Comparison of ENCODE assay signal across 8 cellular contexts in genomic region chr2:73176881-73177644, GRCh38. TPM values are rescaled to one million over a fixed set of nuclear protein-coding genes. Genes with fewer than 3 reads are reported as not detected.
DNase-seq lines count a peak whose midpoint lies in the region; ATAC-seq and TF ChIP-seq lines count a peak whose summit lies in the region.

No MANE protein-coding gene starts in this region.

- H3K4me3 Mint-ChIP-seq in activated T-helper 2 cell treated with anti-CD3 and anti-CD28 coated beads, Interferon-gamma antibody, Interleukin-2, Interleukin-4, amounts not matched to agents 10 μg/mL and 5 μg/mL and 100 μg/mL, durations not matched to agents 14 hours and 24 hours and 36 hours (ENCODE audit: low read depth) = peak overlapping the region; percentile 81
- H3K4me3 Mint-ChIP-seq in nephron progenitor cell = peak overlapping the region; percentile 84

- H3K9me2 ChIP-seq in GM23248 (ENCODE audit: insufficient read depth) = no peaks in the 10 kb centered on the region
- H3K9me2 ChIP-seq in Karpas-422 (replicated peaks; ENCODE audit: insufficient read depth, low read length) = no peaks in the 10 kb centered on the region

- H3K79me2 ChIP-seq in GM23248 (ENCODE audit: insufficient read depth) = no peaks in the 10 kb centered on the region
- H3K79me2 ChIP-seq in Karpas-422 (ENCODE audit: low read length) = no peaks in the 10 kb centered on the region

- peaks cover 56% of the 10 kb centered on the region for H3K27me3 Mint-ChIP-seq in activated T-helper 2 cell treated with anti-CD3 and anti-CD28 coated beads, Interferon-gamma antibody, Interleukin-2, Interleukin-4, amounts not matched to agents 10 μg/mL and 5 μg/mL and 100 μg/mL, durations not matched to agents 14 hours and 24 hours and 36 hours (ENCODE audit: low read depth)
- peaks cover 92% of the 10 kb centered on the region for H3K27me3 Mint-ChIP-seq in nephron progenitor cell (ENCODE audit: low read depth, poor library complexity)

- H4K20me1 ChIP-seq in GM23248 (ENCODE audit: insufficient read depth) (no peaks in the 10 kb centered on the region), Karpas-422 (ENCODE audit: insufficient read depth, low read depth, low read length) (no peaks in the 10 kb centered on the region)

- peak; percentile 93 for DNase-seq in Daoy (ENCODE audit: low read depth)
- peak; percentile 93 for DNase-seq in GM23248
- DNase-seq in Karpas-422 = peak; percentile 96
- DNase-seq in RKO (ENCODE audit: low spot score) = peak; percentile 88
- DNase-seq in activated T-helper 2 cell treated with anti-CD3 and anti-CD28 coated beads, Interferon-gamma antibody, Interleukin-2, Interleukin-4, amounts not matched to agents 10 μg/mL and 5 μg/mL and 100 μg/mL, durations not matched to agents 14 hours and 24 hours and 36 hours (ENCODE audit: low spot score) = peak; percentile 79
- peak; percentile 57 for DNase-seq in fibroblast of the conjunctiva (ENCODE audit: low read depth)
- DNase-seq in nephron progenitor cell = peak; percentile 97
- peak; percentile 94 for DNase-seq in stimulated activated naive CD8-positive, alpha-beta T cell treated with anti-CD3 and anti-CD28 coated beads, Interleukin-15, Interleukin-2, amounts not matched to agents 100 U/mL and 50 U/mL, for 24 hours

- H3K27ac Mint-ChIP-seq in activated T-helper 2 cell treated with anti-CD3 and anti-CD28 coated beads, Interferon-gamma antibody, Interleukin-2, Interleukin-4, amounts not matched to agents 10 μg/mL and 5 μg/mL and 100 μg/mL, durations not matched to agents 14 hours and 24 hours and 36 hours = no peak overlapping the region
- no peak overlapping the region for H3K27ac Mint-ChIP-seq in nephron progenitor cell

- 0 out of 2 replicates have a peak, but pooled peaks cover 3% of the 10 kb centered on the region for H3F3A ChIP-seq in GM23248 (ENCODE audit: insufficient read depth)

- peak overlapping the region; percentile 87 for H3K4me3 ChIP-seq in GM23248
- H3K4me3 ChIP-seq in Karpas-422 (ENCODE audit: low read length) = peak overlapping the region; percentile 68

- no peaks in the 10 kb centered on the region for H3K36me3 ChIP-seq in GM23248 (ENCODE audit: low read depth)
- no peaks in the 10 kb centered on the region for H3K36me3 ChIP-seq in Karpas-422 (ENCODE audit: insufficient read depth, low read length)

- no peaks in the 10 kb centered on the region for H3K36me3 Mint-ChIP-seq in activated T-helper 2 cell treated with anti-CD3 and anti-CD28 coated beads, Interferon-gamma antibody, Interleukin-2, Interleukin-4, amounts not matched to agents 10 μg/mL and 5 μg/mL and 100 μg/mL, durations not matched to agents 14 hours and 24 hours and 36 hours (ENCODE audit: low read depth)
- no peaks in the 10 kb centered on the region for H3K36me3 Mint-ChIP-seq in nephron progenitor cell (ENCODE audit: low read depth)

- H3K27me3 ChIP-seq in GM23248 (replicated peaks; ENCODE audit: insufficient read depth) = peaks cover 27% of the 10 kb centered on the region
- no peaks in the 10 kb centered on the region for H3K27me3 ChIP-seq in Karpas-422 (ENCODE audit: low read length)

- intact Hi-C loops in activated T-helper 2 cell treated with anti-CD3 and anti-CD28 coated beads, Interferon-gamma antibody, Interleukin-2, Interleukin-4, amounts not matched to agents 10 μg/mL and 5 μg/mL and 100 μg/mL, durations not matched to agents 14 hours and 24 hours and 36 hours (cut with micrococcal nuclease) = loop anchor here (1.0 kb wide), 6 partner anchors 35 to 285 kb away; no protein-coding TSS in a partner anchor

- ATAC-seq in stimulated activated naive CD8-positive, alpha-beta T cell treated with anti-CD3 and anti-CD28 coated beads, Interleukin-15, Interleukin-2, amounts not matched to agents 100 U/mL and 50 U/mL, for 24 hours = peak; percentile 83

- H3K9me3 ChIP-seq in GM23248 (ENCODE audit: low read depth) (no peaks in the 10 kb centered on the region), Karpas-422 (ENCODE audit: low read length) (no peaks in the 10 kb centered on the region)

- TF ChIP-seq CTCF in nephron progenitor cell (IDR thresholded peaks at IDR 0.05) = peak; percentile 98

- 2% methylated on average over 48 to 56 of the region's 56 CpGs for WGBS in GM23248 (ENCODE audit: low coverage in 1 of 2, low lambda C conversion rate in 2 of 2, missing lambda C conversion rate in 2 of 2), 2 experiments

- in situ Hi-C loops in GM23248 (cut with MboI) = no loop called here

- no peak overlapping the region for H3K27ac ChIP-seq in GM23248
- H3K27ac ChIP-seq in Karpas-422 (ENCODE audit: low read length) = no peak overlapping the region

- no peaks in the 10 kb centered on the region for H3K9me3 Mint-ChIP-seq in activated T-helper 2 cell treated with anti-CD3 and anti-CD28 coated beads, Interferon-gamma antibody, Interleukin-2, Interleukin-4, amounts not matched to agents 10 μg/mL and 5 μg/mL and 100 μg/mL, durations not matched to agents 14 hours and 24 hours and 36 hours
- H3K9me3 Mint-ChIP-seq in nephron progenitor cell = no peaks in the 10 kb centered on the region

- peaks cover 21% of the 10 kb centered on the region for H3K4me1 Mint-ChIP-seq in activated T-helper 2 cell treated with anti-CD3 and anti-CD28 coated beads, Interferon-gamma antibody, Interleukin-2, Interleukin-4, amounts not matched to agents 10 μg/mL and 5 μg/mL and 100 μg/mL, durations not matched to agents 14 hours and 24 hours and 36 hours (ENCODE audit: low read depth)
- peaks cover 28% of the 10 kb centered on the region for H3K4me1 Mint-ChIP-seq in nephron progenitor cell

- no peaks in the 10 kb centered on the region for H3K4me1 ChIP-seq in GM23248 (ENCODE audit: insufficient read depth)
- peaks cover 10% of the 10 kb centered on the region for H3K4me1 ChIP-seq in Karpas-422 (ENCODE audit: low read length)

- H3K4me2 ChIP-seq in GM23248 (ENCODE audit: unreplicated experiment) (peak overlapping the region; percentile 89), Karpas-422 (ENCODE audit: low read depth, low read length, poor library complexity, severe bottlenecking) (peak overlapping the region; percentile 83)

- H2AFZ ChIP-seq in GM23248 = peak overlapping the region; percentile 98
- peak overlapping the region; percentile 90 for H2AFZ ChIP-seq in Karpas-422 (ENCODE audit: low read length)

- peak overlapping the region; percentile 75 for H3K9ac ChIP-seq in GM23248
- peak overlapping the region; percentile 69 for H3K9ac ChIP-seq in Karpas-422 (ENCODE audit: low read length)

RNA-seq across cellular contexts. Expression of gene NOTO, which starts 25.3 kb away (rescaled TPM):
- not detected in 2 replicates for total RNA-seq in Daoy (2014; rRNA removed; shearing (Covaris generic))
- not detected in 2 replicates for total RNA-seq in GM23248 (2014; rRNA removed; shearing (Covaris generic))
- not detected in 2 replicates for polyA plus RNA-seq in GM23248 (2016; fragmentation: Nextera tagmentation; extraction: Ambion mirVana)
- total RNA-seq in Karpas-422 (2014; rRNA removed; shearing (Covaris generic); ENCODE audit: low replicate concordance) = not detected in 2 replicates
- not detected in 2 replicates for total RNA-seq in activated T-helper 2 cell treated with anti-CD3 and anti-CD28 coated beads, Interferon-gamma antibody, Interleukin-2, Interleukin-4, amounts not matched to agents 10 μg/mL and 5 μg/mL and 100 μg/mL, durations not matched to agents 14 hours and 24 hours and 36 hours

RNA-seq across cellular contexts. Expression of gene SMYD5, which starts 37.0 kb away (rescaled TPM):
- 31.5 and 31.9 TPM in 2 replicates for total RNA-seq in Daoy (2014; rRNA removed; shearing (Covaris generic))
- 20.1 and 33.0 TPM in 2 replicates for total RNA-seq in GM23248 (2014; rRNA removed; shearing (Covaris generic))
- 15.0 and 17.5 TPM in 2 replicates for polyA plus RNA-seq in GM23248 (2016; fragmentation: Nextera tagmentation; extraction: Ambion mirVana)
- 35.6 and 48.1 TPM in 2 replicates for total RNA-seq in Karpas-422 (2014; rRNA removed; shearing (Covaris generic); ENCODE audit: low replicate concordance)
- 48.7 and 51.4 TPM in 2 replicates for total RNA-seq in activated T-helper 2 cell treated with anti-CD3 and anti-CD28 coated beads, Interferon-gamma antibody, Interleukin-2, Interleukin-4, amounts not matched to agents 10 μg/mL and 5 μg/mL and 100 μg/mL, durations not matched to agents 14 hours and 24 hours and 36 hours

RNA-seq across cellular contexts. Expression of gene PRADC1, which starts 56.0 kb away (rescaled TPM):
- 21.5 and 30.8 TPM in 2 replicates for total RNA-seq in Daoy (2014; rRNA removed; shearing (Covaris generic))
- 40.7 and 44.3 TPM in 2 replicates for total RNA-seq in GM23248 (2014; rRNA removed; shearing (Covaris generic))
- polyA plus RNA-seq in GM23248 (2016; fragmentation: Nextera tagmentation; extraction: Ambion mirVana) = 46.7 and 47.8 TPM in 2 replicates
- total RNA-seq in Karpas-422 (2014; rRNA removed; shearing (Covaris generic); ENCODE audit: low replicate concordance) = 35.4 and 45.3 TPM in 2 replicates
- 10.5 and 11.4 TPM in 2 replicates for total RNA-seq in activated T-helper 2 cell treated with anti-CD3 and anti-CD28 coated beads, Interferon-gamma antibody, Interleukin-2, Interleukin-4, amounts not matched to agents 10 μg/mL and 5 μg/mL and 100 μg/mL, durations not matched to agents 14 hours and 24 hours and 36 hours

RNA-seq across cellular contexts. Expression of gene CCT7, which starts 57.0 kb away (rescaled TPM):
- total RNA-seq in Daoy (2014; rRNA removed; shearing (Covaris generic)) = 695 and 763 TPM in 2 replicates
- total RNA-seq in GM23248 (2014; rRNA removed; shearing (Covaris generic)) = 272 and 316 TPM in 2 replicates
- 213 and 225 TPM in 2 replicates for polyA plus RNA-seq in GM23248 (2016; fragmentation: Nextera tagmentation; extraction: Ambion mirVana)
- 482 and 608 TPM in 2 replicates for total RNA-seq in Karpas-422 (2014; rRNA removed; shearing (Covaris generic); ENCODE audit: low replicate concordance)
- total RNA-seq in activated T-helper 2 cell treated with anti-CD3 and anti-CD28 coated beads, Interferon-gamma antibody, Interleukin-2, Interleukin-4, amounts not matched to agents 10 μg/mL and 5 μg/mL and 100 μg/mL, durations not matched to agents 14 hours and 24 hours and 36 hours = 562 and 584 TPM in 2 replicates
